ENCODE assay signal across 24 cellular contexts in genomic region chr19:4347521-4347920, GRCh38. TPM values are rescaled to one million over a fixed set of nuclear protein-coding genes. Genes with fewer than 3 reads are reported as not detected.
"Had no signal": no experiment of that assay in that cellular context is flagged by ENCODE, and none has a peak within 500 bp of the region (broad histone marks: within the 10 kb centered on the region; RNA-seq: fewer than 3 reads in every experiment).

No MANE protein-coding gene starts in this region.

- H3K9me3 Mint-ChIP-seq: activated CD4-positive, alpha-beta T cell treated with anti-CD3 and anti-CD28 coated beads, Interleukin-2, amount 10 ng/mL, durations not matched to agents 24 days and 14 days; activated T-cell treated with anti-CD3 and anti-CD28 coated beads, Interleukin-2, amount 50 U/mL, for 24 hours; activated T-helper 1 cell treated with anti-CD3 and anti-CD28 coated beads, Interleukin-12 subunit alpha, Interleukin-12 subunit beta, Interleukin-2, Interleukin-4 antibody, amounts not matched to agents 30 ng/mL and 10 ng/mL and 1 ng/mL, durations not matched to agents 14 hours and 24 hours and 36 hours; T-helper 1 cell treated with Interleukin-12 subunit alpha and Interleukin-12 subunit beta and Interleukin-4 antibody, amounts not matched to agents 30 μg/mL and 1 μg/mL, for 36 hours; WTC11 had no signal

- H3K9me3 ChIP-seq: MG63, Peyer's patch had no signal

- DNase-seq: activated CD4-positive, alpha-beta T cell treated with anti-CD3 and anti-CD28 coated beads, Interleukin-2, amount 10 ng/mL, durations not matched to agents 24 days and 14 days; activated CD4-positive, alpha-beta T cell treated with anti-CD3 and anti-CD28 coated beads, Interleukin-2, amount 50 U/mL, for 48 hours; activated CD4-positive, CD25-positive, alpha-beta regulatory T cell treated with anti-CD3 and anti-CD28 coated beads, Interleukin-2, amount 50 U/mL, for 72 hours; activated CD8-positive, alpha-beta memory T cell treated with anti-CD3 and anti-CD28 coated beads, Interleukin-2, amount 10 ng/mL, durations not matched to agents 7 days and 5 days; activated effector memory CD4-positive, alpha-beta T cell treated with Interleukin-2 at 50 U/mL for 16 hours; activated naive CD4-positive, alpha-beta T cell; activated T-cell treated with anti-CD3 and anti-CD28 coated beads, Interleukin-2, amount 50 U/mL, for 24 hours; brain microvascular endothelial cell; MG63; NCI-H1105; NCI-H1436; NCI-H187; NCI-H2081 treated with DMSO at 0.1 percent for 48 hours; NCI-H446; NCI-H524; Peyer's patch; Right ventricle myocardium superior had no signal

- H3K36me3 ChIP-seq: brain microvascular endothelial cell, MG63 had no signal

- H3K27ac ChIP-seq: brain microvascular endothelial cell, cardiac muscle cell, Peyer's patch, RWPE1 had no signal

- H3K27me3 Mint-ChIP-seq: activated CD4-positive, alpha-beta T cell treated with anti-CD3 and anti-CD28 coated beads, Interleukin-2, amount 10 ng/mL, durations not matched to agents 24 days and 14 days; activated CD8-positive, alpha-beta memory T cell treated with anti-CD3 and anti-CD28 coated beads, Interleukin-2, amount 10 ng/mL, durations not matched to agents 7 days and 5 days; activated naive CD8-positive, alpha-beta T cell; activated T-cell treated with anti-CD3 and anti-CD28 coated beads, Interleukin-2, amount 50 U/mL, for 24 hours had no signal

- H3K36me3 Mint-ChIP-seq: activated naive CD8-positive, alpha-beta T cell had no signal

- ATAC-seq: activated CD8-positive, alpha-beta memory T cell treated with anti-CD3 and anti-CD28 coated beads, Interleukin-2, amount 10 ng/mL, durations not matched to agents 7 days and 5 days; WTC11 had no signal

- H3K4me3 ChIP-seq: cardiac muscle cell, MG63, Peyer's patch had no signal

- H3K27ac Mint-ChIP-seq: activated CD4-positive, alpha-beta T cell treated with anti-CD3 and anti-CD28 coated beads, Interleukin-2, amount 10 ng/mL, durations not matched to agents 24 days and 14 days; activated CD8-positive, alpha-beta memory T cell treated with anti-CD3 and anti-CD28 coated beads, Interleukin-2, amount 10 ng/mL, durations not matched to agents 7 days and 5 days; activated naive CD8-positive, alpha-beta T cell; activated T-cell treated with anti-CD3 and anti-CD28 coated beads, Interleukin-2, amount 50 U/mL, for 24 hours; activated T-helper 1 cell treated with anti-CD3 and anti-CD28 coated beads, Interleukin-12 subunit alpha, Interleukin-12 subunit beta, Interleukin-2, Interleukin-4 antibody, amounts not matched to agents 30 ng/mL and 10 ng/mL and 1 ng/mL, durations not matched to agents 14 hours and 24 hours and 36 hours; T-helper 1 cell treated with Interleukin-12 subunit alpha and Interleukin-12 subunit beta and Interleukin-4 antibody, amounts not matched to agents 30 μg/mL and 1 μg/mL, for 36 hours; WTC11 had no signal

- H3K27me3 ChIP-seq: brain microvascular endothelial cell, cardiac muscle cell, MG63, Peyer's patch had no signal

- H3K4me3 Mint-ChIP-seq: activated CD4-positive, alpha-beta T cell treated with anti-CD3 and anti-CD28 coated beads, Interleukin-2, amount 10 ng/mL, durations not matched to agents 24 days and 14 days; activated CD8-positive, alpha-beta memory T cell treated with anti-CD3 and anti-CD28 coated beads, Interleukin-2, amount 10 ng/mL, durations not matched to agents 7 days and 5 days; activated naive CD8-positive, alpha-beta T cell; activated T-cell treated with anti-CD3 and anti-CD28 coated beads, Interleukin-2, amount 50 U/mL, for 24 hours; activated T-helper 1 cell treated with anti-CD3 and anti-CD28 coated beads, Interleukin-12 subunit alpha, Interleukin-12 subunit beta, Interleukin-2, Interleukin-4 antibody, amounts not matched to agents 30 ng/mL and 10 ng/mL and 1 ng/mL, durations not matched to agents 14 hours and 24 hours and 36 hours; T-helper 1 cell treated with Interleukin-12 subunit alpha and Interleukin-12 subunit beta and Interleukin-4 antibody, amounts not matched to agents 30 μg/mL and 1 μg/mL, for 36 hours; WTC11 had no signal

RNA-seq across cellular contexts. Expression of gene FSD1, which starts 43.1 kb away (rescaled TPM):
- total RNA-seq: Right ventricle myocardium superior had no signal

RNA-seq across cellular contexts. Expression of gene TMIGD2, which starts 45.3 kb away (rescaled TPM):
- total RNA-seq: SK-MEL-5 had no signal
